11 cellular contexts compared by ENCODE assay signal in genomic region chr3:42214565-42215283, GRCh38. TPM values are rescaled to one million over a fixed set of nuclear protein-coding genes. Genes with fewer than 3 reads are reported as not detected.
DNase-seq lines count a peak whose midpoint lies in the region; ATAC-seq, FAIRE-seq and TF ChIP-seq lines count a peak whose summit lies in the region.
"Had no signal": no experiment of that assay in that cellular context is flagged by ENCODE, and none has a peak within 500 bp of the region (broad histone marks: within the 10 kb centered on the region; RNA-seq: fewer than 3 reads in every experiment).

No MANE protein-coding gene starts in this region.

- peaks cover 6% of the 10 kb centered on the region; the same call in 1 of the 2 replicates for H3K36me3 ChIP-seq in GM23248 (ENCODE audit: low read depth)

- no peak overlapping the region for H2AFZ ChIP-seq in GM23248

- FAIRE-seq in GM12891 (lab: Jason Lieb, UNC) = peak; percentile 45

- peaks cover 5% of the 10 kb centered on the region; the same call in 1 of the 2 replicates for H3F3A ChIP-seq in GM23248 (ENCODE audit: insufficient read depth)

- H3K4me3 ChIP-seq in GM23248 = no peak overlapping the region
- H3K4me3 ChIP-seq: testis had no signal

- H3K27me3 Mint-ChIP-seq in T-helper 17 cell = no peaks in the 10 kb centered on the region
- H3K27me3 Mint-ChIP-seq in natural killer cell treated with Interleukin-12 subunit alpha and Interleukin-12 subunit beta and Interleukin-15 and Interleukin-18, amount 100 ng/mL, for 72 hours = no peaks in the 10 kb centered on the region

- H3K4me3 Mint-ChIP-seq in T-helper 17 cell = no peak overlapping the region
- no peak overlapping the region for H3K4me3 Mint-ChIP-seq in natural killer cell treated with Interleukin-12 subunit alpha and Interleukin-12 subunit beta and Interleukin-15 and Interleukin-18, amount 100 ng/mL, for 72 hours
- H3K4me3 Mint-ChIP-seq: endodermal cell had no signal

- H3K27ac Mint-ChIP-seq in T-helper 17 cell = peak overlapping the region; percentile 49
- H3K27ac Mint-ChIP-seq in natural killer cell treated with Interleukin-12 subunit alpha and Interleukin-12 subunit beta and Interleukin-15 and Interleukin-18, amount 100 ng/mL, for 72 hours = peak overlapping the region; percentile 21 to 35
- H3K27ac Mint-ChIP-seq: endodermal cell had no signal

- in situ Hi-C loops in GM23248 (cut with MboI) = no loop called here

- ATAC-seq in T-helper 17 cell (no peak), esophagus mucosa (no peak)
- ATAC-seq in natural killer cell treated with Interleukin-12 subunit alpha and Interleukin-12 subunit beta and Interleukin-15 and Interleukin-18, amount 100 ng/mL, for 72 hours = no peak

- H3K9me3 Mint-ChIP-seq in natural killer cell treated with Interleukin-12 subunit alpha and Interleukin-12 subunit beta and Interleukin-15 and Interleukin-18, amount 100 ng/mL, for 72 hours = no peaks in the 10 kb centered on the region
- H3K9me3 Mint-ChIP-seq: endodermal cell had no signal

- no peaks in the 10 kb centered on the region for H3K27me3 ChIP-seq in GM23248 (replicated peaks; ENCODE audit: insufficient read depth)
- H3K27me3 ChIP-seq: testis had no signal

- WGBS in GM23248 (ENCODE audit: low coverage in 1 of 2, low lambda C conversion rate in 2 of 2, missing lambda C conversion rate in 2 of 2), 2 experiments = 59 to 61% methylated on average over 8 of the region's 8 CpGs

- H3K27ac ChIP-seq in GM23248 = no peak overlapping the region
- H3K27ac ChIP-seq: testis had no signal

- no peak overlapping the region for H3K9ac ChIP-seq in GM23248

- intact Hi-C loops in posterior vena cava (cut with DNase I) = no loop called here

- no peaks in the 10 kb centered on the region for H4K20me1 ChIP-seq in GM23248 (ENCODE audit: insufficient read depth)

- H3K4me2 ChIP-seq in GM23248 (ENCODE audit: unreplicated experiment) = no peak overlapping the region

- DNase-seq in GM12891 (ENCODE audit: insufficient read length, low spot score) (peak; percentile 37), GM23248 (peak; percentile 75), T-helper 17 cell (no peak), posterior vena cava (ENCODE audit: low spot score) (no peak)
- DNase-seq in natural killer cell treated with Interleukin-12 subunit alpha and Interleukin-12 subunit beta and Interleukin-15 and Interleukin-18, amount 100 ng/mL, for 72 hours (ENCODE audit: low spot score) = no peak
- no peak for DNase-seq in stimulated activated naive CD4-positive, alpha-beta T cell treated with Interleukin-2 at 50 U/mL for 16 hours (lab: John Stamatoyannopoulos, UW)
- DNase-seq in stimulated activated CD4-positive, alpha-beta T cell treated with anti-CD3 and anti-CD28 coated beads, Interleukin-12 subunit alpha, Interleukin-12 subunit beta, amount 100 ng/mL, for 4 hours = no peak
- DNase-seq: NCI-H1105 treated with DMSO at 0.1 percent for 48 hours, testis had no signal

- H3K9me3 ChIP-seq in GM23248 (ENCODE audit: low read depth) = no peaks in the 10 kb centered on the region
- no peaks in the 10 kb centered on the region for H3K9me3 ChIP-seq in T-helper 17 cell (ENCODE audit: control insufficient read depth, low read length, poor library complexity, severe bottlenecking)
- H3K9me3 ChIP-seq: testis had no signal

- TF ChIP-seq POLR2A in GM12891 (IDR thresholded peaks at IDR 0.05; ENCODE audit: low read depth, low read length) = no peak

- peaks cover 17% of the 10 kb centered on the region for H3K4me1 ChIP-seq in GM23248 (ENCODE audit: insufficient read depth)
- H3K4me1 ChIP-seq: testis had no signal

- H3K4me1 Mint-ChIP-seq in T-helper 17 cell = peaks cover 32% of the 10 kb centered on the region
- H3K4me1 Mint-ChIP-seq in natural killer cell treated with Interleukin-12 subunit alpha and Interleukin-12 subunit beta and Interleukin-15 and Interleukin-18, amount 100 ng/mL, for 72 hours (ENCODE audit: low read depth in 2 of 2) = peaks cover 44 to 46% of the 10 kb centered on the region in 2 donors
- H3K4me1 Mint-ChIP-seq: endodermal cell had no signal

- H3K9me2 ChIP-seq in GM23248 (ENCODE audit: insufficient read depth) = no peaks in the 10 kb centered on the region

- H3K36me3 Mint-ChIP-seq in T-helper 17 cell (ENCODE audit: low read depth) = peaks cover 7% of the 10 kb centered on the region
- peaks cover 7% of the 10 kb centered on the region for H3K36me3 Mint-ChIP-seq in natural killer cell treated with Interleukin-12 subunit alpha and Interleukin-12 subunit beta and Interleukin-15 and Interleukin-18, amount 100 ng/mL, for 72 hours

- H3K79me2 ChIP-seq in GM23248 (ENCODE audit: insufficient read depth) = no peaks in the 10 kb centered on the region

TF ChIP-seq in GM12891, 5 proteins besides CTCF, POLR2A, EP300 and RAD21:
- TF ChIP-seq POU2F2 (IDR thresholded peaks at IDR 0.05; ENCODE audit: low read depth, low read length) = no peak
- TF ChIP-seq POLR2AphosphoS5 (IDR thresholded peaks at IDR 0.05; ENCODE audit: low read depth, low read length) = no peak
- no peak for TF ChIP-seq SPI1 (IDR thresholded peaks at IDR 0.05; ENCODE audit: low read depth, low read length)
- no peak for TF ChIP-seq TAF1 (IDR thresholded peaks at IDR 0.05; ENCODE audit: low read depth, low read length)
- TF ChIP-seq PAX5 (IDR thresholded peaks at IDR 0.05; ENCODE audit: insufficient read depth, low read length, severe bottlenecking) = no peak

RNA-seq across cellular contexts. Expression of gene CCK, which starts 51.3 kb away (rescaled TPM):
- not detected for polyA plus RNA-seq in GM12891 (2012; ENCODE audit: low read depth, missing spikeins)
- total RNA-seq in GM23248 (2014; rRNA removed; shearing (Covaris generic)) = 0.97 TPM in 1 of 2 replicates, not detected in the other
- 0.93 TPM in 1 of 2 replicates, not detected in the other for polyA plus RNA-seq in GM23248 (2016; fragmentation: Nextera tagmentation; extraction: Ambion mirVana)
- not detected for total RNA-seq in T-helper 17 cell
- total RNA-seq in natural killer cell treated with Interleukin-12 subunit alpha and Interleukin-12 subunit beta and Interleukin-15 and Interleukin-18, amount 100 ng/mL, for 72 hours = not detected
- total RNA-seq in esophagus mucosa = 0.24 TPM
- not detected for total RNA-seq in posterior vena cava

Comparison
In these comparisons a context has a peak if more than half of its experiments do, and no peak if none do; other contexts are left out.
1. DNase-seq: peak in GM12891 (single experiment) and GM23248 (single experiment); none in T-helper 17 cell (0 of 3), natural killer cell treated with Interleukin-12 subunit alpha and Interleukin-12 subunit beta and Interleukin-15 and Interleukin-18, amount 100 ng/mL, for 72 hours (single experiment), stimulated activated naive CD4-positive, alpha-beta T cell treated with Interleukin-2 at 50 U/mL for 16 hours (single experiment), posterior vena cava (single experiment) and stimulated activated CD4-positive, alpha-beta T cell treated with anti-CD3 and anti-CD28 coated beads, Interleukin-12 subunit alpha, Interleukin-12 subunit beta, amount 100 ng/mL, for 4 hours (single experiment).